Comparison of ENCODE assay signal across 10 cellular contexts in the genomic region with DNA sequence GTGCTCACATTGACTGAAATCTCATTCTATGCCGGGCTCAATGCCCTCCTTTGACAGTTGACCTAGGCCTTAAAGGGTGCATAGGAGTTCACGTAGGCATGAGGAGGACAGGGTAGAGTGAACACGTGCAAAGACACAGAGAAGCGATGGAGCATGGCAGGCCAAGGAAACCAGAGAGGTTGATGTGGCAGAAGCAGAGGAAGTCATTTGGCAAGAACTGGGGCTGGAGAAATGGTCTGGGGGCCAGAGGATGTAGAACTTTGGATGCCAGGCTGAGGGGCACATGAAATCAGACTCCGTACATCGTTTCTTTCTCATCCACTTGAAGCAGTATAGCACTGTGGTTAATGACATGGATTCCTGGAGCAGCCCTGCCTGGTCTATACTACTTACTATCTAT. TPM values are rescaled to one million over a fixed set of nuclear protein-coding genes. Genes with fewer than 3 reads are reported as not detected.
"Had no signal": no experiment of that assay in that cellular context is flagged by ENCODE, and none has a peak within 500 bp of the region (broad histone marks: within the 10 kb centered on the region; RNA-seq: fewer than 3 reads in every experiment).

No MANE protein-coding gene starts in this region.

- FAIRE-seq: H1, H54 had no signal

- H3K9me3 ChIP-seq: HAP-1 had no signal

- H3K4me3 Mint-ChIP-seq: GM23338, H9, HFFc6 had no signal

- H3K9ac ChIP-seq: GM23248 had no signal

- DNase-seq: GM23248, GOT3, H7, H9, HCEC 1CT, HFFc6 had no signal

- H3K9me3 Mint-ChIP-seq: GM23338, H9, HFFc6 had no signal

- H3K27ac Mint-ChIP-seq: GM23338, H9, HFFc6 had no signal

- H3K36me3 ChIP-seq: HAP-1 had no signal

- H3K4me3 ChIP-seq: GM23248, GM23338, HAP-1 had no signal

- H3K27ac ChIP-seq: GM23248 had no signal

- H3K4me1 Mint-ChIP-seq: GM23338, H9 had no signal

- H3K4me1 ChIP-seq: HAP-1 had no signal

- H3K4me2 ChIP-seq: GM23338 had no signal

RNA-seq across cellular contexts. Expression of a gene that starts 13.6 kb away (rescaled TPM):
- polyA plus RNA-seq: GM23248 had no signal

RNA-seq across cellular contexts. Expression of a gene that starts 54.0 kb away (rescaled TPM):
- polyA plus RNA-seq: GM23248 had no signal

RNA-seq across cellular contexts. Expression of a gene that starts 56.8 kb away (rescaled TPM):
- polyA plus RNA-seq: GM23248 had no signal
